Comparison of ENCODE assay signal across 9 cellular contexts in the genomic region with DNA sequence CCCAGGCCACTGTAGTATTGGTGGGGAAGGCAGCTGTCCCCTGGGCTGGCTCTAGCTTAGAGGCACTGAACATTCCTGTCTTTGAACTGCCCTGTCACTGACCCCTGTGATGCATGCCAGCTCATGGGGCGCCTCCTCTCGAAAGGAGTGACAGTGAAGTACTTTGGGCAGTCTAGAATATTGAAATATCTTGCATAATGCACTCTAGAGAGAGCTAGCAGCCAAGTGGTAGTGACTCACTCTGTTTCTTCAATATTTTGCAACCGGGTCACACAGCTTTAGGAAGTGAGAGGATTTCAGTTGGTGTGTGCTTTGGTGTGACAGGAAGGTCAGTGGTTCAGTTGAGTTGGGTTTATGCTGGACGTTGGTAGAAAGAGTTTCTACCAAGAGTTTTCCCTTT. TPM values are rescaled to one million over a fixed set of nuclear protein-coding genes. Genes with fewer than 3 reads are reported as not detected.
DNase-seq lines count a peak whose midpoint lies in the region; ATAC-seq and TF ChIP-seq lines count a peak whose summit lies in the region.
"Had no signal": no experiment of that assay in that cellular context is flagged by ENCODE, and none has a peak within 500 bp of the region (broad histone marks: within the 10 kb centered on the region; RNA-seq: fewer than 3 reads in every experiment).

No MANE protein-coding gene starts in this region.

- peaks cover 0 to 37% of the 10 kb centered on the region in 2 donors for H3K36me3 ChIP-seq in gastrocnemius medialis

- H3K4me1 Mint-ChIP-seq in T-helper 2 cell treated with Interferon-gamma antibody and Interleukin-4, amounts not matched to agents 5 μg/mL and 100 μg/mL, for 36 hours (ENCODE audit: low read depth): peaks cover 22% of the 10 kb centered on the region

- H3K27me3 ChIP-seq in gastrocnemius medialis: no peaks in the 10 kb centered on the region

- ATAC-seq in GM18498 (IDR thresholded peaks at IDR 0.05; ENCODE audit: unreplicated experiment) (peak; percentile 69), gastrocnemius medialis (peak; percentile 99 to 100), HG03565 (IDR thresholded peaks at IDR 0.05; ENCODE audit: unreplicated experiment) (no peak)
- ATAC-seq: T-cell had no signal

- H3K4me3 ChIP-seq in gastrocnemius medialis: no peak overlapping the region

- in situ Hi-C loops in gastrocnemius medialis (cut with MboI; ENCODE audit: low sequenced_read_pairs in 4 of 4): loop anchor here in 1 of 4 donors (10.0 kb wide), 2 partner anchors 49 to 119 kb away; a partner anchor contains a TSS

- no peak for TF ChIP-seq POLR2A in gastrocnemius medialis (IDR thresholded peaks at IDR 0.05)

- DNase-seq in SW480 (ENCODE audit: low spot score) (peak; percentile 19), foreskin melanocyte (peak; percentile 38), gastrocnemius medialis (peak; percentile 52 to 88), NCI-H2029 (lab: John Stamatoyannopoulos, UW) (no peak)
- DNase-seq in activated T-cell treated with anti-CD3 and anti-CD28 coated beads, Interleukin-2, amount 50 U/mL, for 48 hours: no peak
- DNase-seq in T-helper 2 cell treated with Interferon-gamma antibody and Interleukin-4, amounts not matched to agents 5 μg/mL and 100 μg/mL, for 36 hours (ENCODE audit: low spot score): no peak

- TF ChIP-seq CTCF in gastrocnemius medialis (IDR thresholded peaks at IDR 0.05 in 4 of 5, conservative IDR thresholded peaks at IDR 0.05 in 1 of 5): no peak

- no peak overlapping the region for H3K27ac Mint-ChIP-seq in T-helper 2 cell treated with Interferon-gamma antibody and Interleukin-4, amounts not matched to agents 5 μg/mL and 100 μg/mL, for 36 hours
- H3K27ac Mint-ChIP-seq: T-cell had no signal

- H3K36me3 Mint-ChIP-seq in T-helper 2 cell treated with Interferon-gamma antibody and Interleukin-4, amounts not matched to agents 5 μg/mL and 100 μg/mL, for 36 hours (ENCODE audit: low read depth): peaks cover 20% of the 10 kb centered on the region

- no peaks in the 10 kb centered on the region for H3K9me3 Mint-ChIP-seq in T-helper 2 cell treated with Interferon-gamma antibody and Interleukin-4, amounts not matched to agents 5 μg/mL and 100 μg/mL, for 36 hours
- H3K9me3 Mint-ChIP-seq: T-cell had no signal

- H3K27me3 Mint-ChIP-seq in T-helper 2 cell treated with Interferon-gamma antibody and Interleukin-4, amounts not matched to agents 5 μg/mL and 100 μg/mL, for 36 hours (ENCODE audit: low read depth): peaks cover 9% of the 10 kb centered on the region
- H3K27me3 Mint-ChIP-seq: T-cell had no signal

- H3K9me3 ChIP-seq in gastrocnemius medialis: no peaks in the 10 kb centered on the region

- intact Hi-C loops in gastrocnemius medialis (cut with DNase I; ENCODE audit: low total_unique reads): loop anchor here (2.0 kb wide), 1 partner anchor 121 kb away; a partner anchor contains a TSS

- peaks cover 15 to 30% of the 10 kb centered on the region in 2 donors for H3K4me1 ChIP-seq in gastrocnemius medialis

- peak overlapping the region; percentile 60 to 66 (median 62) for H3K27ac ChIP-seq in gastrocnemius medialis

- no peak overlapping the region for H3K4me3 Mint-ChIP-seq in T-helper 2 cell treated with Interferon-gamma antibody and Interleukin-4, amounts not matched to agents 5 μg/mL and 100 μg/mL, for 36 hours
- H3K4me3 Mint-ChIP-seq: T-cell had no signal

RNA-seq across cellular contexts. Expression of a gene that starts 35.5 kb away (rescaled TPM):
- total RNA-seq in gastrocnemius medialis: 1 to 10 TPM in 3 of 4 donors, under 1 TPM in 1; 0.20 to 2.2 (median 1.3) TPM

RNA-seq across cellular contexts. Expression of a gene that starts 54.4 kb away (rescaled TPM):
- 100 to 1,000 TPM in 1 of 4 donors, 10 to 100 TPM in 3; 80.4 to 110 (median 82.1) TPM for total RNA-seq in gastrocnemius medialis

Comparison
In these comparisons a context has a peak if more than half of its experiments do, and no peak if none do; other contexts are left out.
1. DNase-seq: peak in SW480 (single experiment), foreskin melanocyte (single experiment) and gastrocnemius medialis (2 of 2); none in NCI-H2029 (single experiment), activated T-cell treated with anti-CD3 and anti-CD28 coated beads, Interleukin-2, amount 50 U/mL, for 48 hours (0 of 2) and T-helper 2 cell treated with Interferon-gamma antibody and Interleukin-4, amounts not matched to agents 5 μg/mL and 100 μg/mL, for 36 hours (single experiment).